7 cellular contexts compared by ENCODE assay signal in the genomic region with DNA sequence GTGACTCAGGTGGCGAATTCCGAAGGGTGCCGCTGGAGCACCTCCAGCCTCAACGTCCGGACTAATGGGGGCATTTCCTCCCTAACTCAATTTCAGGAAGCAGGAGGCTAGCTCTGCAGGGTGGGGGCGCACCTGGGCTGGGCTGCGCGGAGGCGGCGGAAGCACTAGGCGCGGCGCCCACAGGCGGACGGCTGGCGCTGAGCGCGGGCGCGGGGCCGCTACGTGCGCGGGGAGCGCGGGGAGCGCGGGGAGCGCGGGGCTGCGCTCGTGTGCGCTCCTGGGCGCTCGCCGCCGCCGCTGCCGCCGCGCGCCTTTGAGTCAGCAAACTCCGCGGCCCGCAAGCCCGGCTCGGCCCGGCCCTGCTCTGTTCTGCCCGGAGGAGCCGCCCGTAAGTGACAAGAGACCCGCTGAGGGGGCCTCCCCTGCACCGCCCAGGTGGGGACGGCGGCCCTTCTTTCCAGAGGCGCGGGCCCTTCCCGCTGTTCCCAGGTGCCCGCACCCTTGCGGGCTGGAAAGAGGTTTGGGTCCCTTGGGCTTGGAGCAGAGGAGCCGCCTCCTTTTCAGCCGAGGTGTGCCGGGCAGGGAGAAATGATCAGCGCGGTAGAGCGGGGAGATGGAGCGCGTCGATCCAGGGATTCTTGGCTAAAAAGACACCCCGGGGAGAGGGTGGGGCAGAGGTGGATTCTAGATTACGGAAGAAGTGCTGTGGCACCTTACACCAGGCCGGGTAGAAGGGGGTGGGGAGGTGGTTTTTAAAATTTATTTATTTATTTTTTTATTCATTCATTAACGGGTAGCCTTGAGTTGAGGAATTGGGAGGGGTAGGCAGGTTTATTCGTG. TPM values are rescaled to one million over a fixed set of nuclear protein-coding genes. Genes with fewer than 3 reads are reported as not detected.
DNase-seq lines count a peak whose midpoint lies in the region; ATAC-seq and TF ChIP-seq lines count a peak whose summit lies in the region.

A gene with protein sequence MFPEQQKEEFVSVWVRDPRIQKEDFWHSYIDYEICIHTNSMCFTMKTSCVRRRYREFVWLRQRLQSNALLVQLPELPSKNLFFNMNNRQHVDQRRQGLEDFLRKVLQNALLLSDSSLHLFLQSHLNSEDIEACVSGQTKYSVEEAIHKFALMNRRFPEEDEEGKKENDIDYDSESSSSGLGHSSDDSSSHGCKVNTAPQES (plus strand): TSS at position 164 of the 840 bp plus-strand sequence. CDS start 54,581 bp downstream, outside the sequence.

- no peaks in the 10 kb centered on the region for H3K27me3 ChIP-seq in mesendoderm (ENCODE audit: insufficient read depth, low read length, poor library complexity)

- H3K56ac ChIP-seq in mesendoderm (ENCODE audit: low read length) = peak within 1 kb of the TSS; percentile 86

- no peak within 1 kb of the TSS for H4K5ac ChIP-seq in mesendoderm (ENCODE audit: low read length)

- H3K18ac ChIP-seq in mesendoderm (ENCODE audit: low read length) = peak within 1 kb of the TSS; percentile 81

- no peaks in the 10 kb centered on the region for H3K4me1 ChIP-seq in mesendoderm (ENCODE audit: control insufficient read depth, low read depth, low read length)

- H4K8ac ChIP-seq in mesendoderm (ENCODE audit: low read depth, low read length) = peak within 1 kb of the TSS; percentile 97

- H3K79me1 ChIP-seq in mesendoderm (ENCODE audit: low read length) = no peaks in the 10 kb centered on the region

- WGBS in mesendoderm (ENCODE audit: extremely low coverage, insufficient coverage, low lambda C conversion rate) = no CpG with 5 or more reads among the region's 74 CpGs

- no peak within 1 kb of the TSS for H2BK5ac ChIP-seq in mesendoderm (ENCODE audit: low read length)

- H3K4ac ChIP-seq in mesendoderm (ENCODE audit: low read depth, low read length) = peak within 1 kb of the TSS; percentile 60

- no peaks in the 10 kb centered on the region for H3K79me2 ChIP-seq in mesendoderm (ENCODE audit: control insufficient read depth, insufficient read depth, low read length)

- DNase-seq in NCI-H2171 (lab: John Stamatoyannopoulos, UW) (peak; percentile 81), dermis blood vessel endothelial cell (peak; percentile 43), mesendoderm (peak; percentile 78)
- DNase-seq in activated CD4-positive, alpha-beta T cell treated with anti-CD3 and anti-CD28 coated beads for 48 hours = peak; percentile 73
- peak; percentile 50 for DNase-seq in stimulated activated CD8-positive, alpha-beta memory T cell treated with anti-CD3 and anti-CD28 coated beads, Interleukin-15, amount 100 ng/mL, for 24 hours (ENCODE audit: low read depth)

- peak within 1 kb of the TSS; percentile 69 for H3K4me2 ChIP-seq in mesendoderm (ENCODE audit: low read length)

- H2BK120ac ChIP-seq in mesendoderm (ENCODE audit: low read depth, low read length) = peak within 1 kb of the TSS; percentile 84

- no peaks in the 10 kb centered on the region for H3K36me3 ChIP-seq in mesendoderm (ENCODE audit: control insufficient read depth, insufficient read depth, low read length)

- peak within 1 kb of the TSS; percentile 83 for H3K9ac ChIP-seq in mesendoderm (ENCODE audit: low read length)

- no peak within 1 kb of the TSS for H2AK5ac ChIP-seq in mesendoderm (ENCODE audit: low read length)

- H3K23ac ChIP-seq in mesendoderm (ENCODE audit: low read length) = no peak within 1 kb of the TSS

- peak; percentile 73 for ATAC-seq in HG03045 (IDR thresholded peaks at IDR 0.05; ENCODE audit: unreplicated experiment)

- peak; percentile 42 for TF ChIP-seq POLR2A in GM18526 (IDR thresholded peaks at IDR 0.05; ENCODE audit: extremely low read depth, insufficient read length)

- H2BK15ac ChIP-seq in mesendoderm (replicated peaks; ENCODE audit: low read depth) = no peak within 1 kb of the TSS

- H3K27ac ChIP-seq in mesendoderm (ENCODE audit: low read depth, low read length) = no peak within 1 kb of the TSS

- peak within 1 kb of the TSS; percentile 65 for H3K4me3 ChIP-seq in mesendoderm (ENCODE audit: low read length)

RNA-seq across cellular contexts. Expression of the gene that starts here (rescaled TPM):
- 8.4 and 9.4 TPM in 2 replicates for total RNA-seq in dermis blood vessel endothelial cell
- 7.2 TPM for polyA plus RNA-seq in mesendoderm (2013, experiment 1 of 2)
- polyA plus RNA-seq in mesendoderm (2013, experiment 2 of 2) = 8.3 TPM
